ENCODE assay signal across 1 cellular context in the genomic region with DNA sequence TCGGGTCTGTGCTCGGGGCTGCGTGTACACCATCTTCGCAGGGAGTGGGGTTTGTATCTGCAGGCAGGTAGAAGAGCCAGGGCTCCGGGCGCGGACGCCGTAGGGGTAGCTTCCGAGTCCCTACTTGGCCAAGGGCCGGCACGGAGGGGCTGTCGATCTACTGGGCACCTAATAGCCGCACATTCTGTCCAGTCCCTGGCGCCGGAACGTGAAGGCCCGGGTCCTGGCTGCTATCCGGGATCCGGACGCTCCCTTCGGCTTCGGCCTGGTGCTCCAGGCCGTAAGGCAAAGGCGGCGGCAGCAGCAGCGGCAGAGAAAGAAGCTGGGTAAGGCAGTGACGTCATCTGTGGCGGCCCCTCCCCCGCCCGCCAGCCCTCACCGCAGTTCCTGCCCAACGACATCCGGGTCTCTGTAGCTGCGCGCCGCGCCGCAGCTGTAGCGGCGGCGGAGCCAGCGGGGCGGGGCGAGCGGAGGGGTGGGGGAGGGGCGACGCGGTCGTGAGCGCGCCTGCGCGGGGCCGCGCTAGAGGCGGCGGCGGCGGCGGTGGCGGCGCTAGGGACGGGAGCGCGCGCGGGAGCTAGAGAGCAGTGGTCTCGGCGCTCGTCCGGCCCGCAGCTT.
TF ChIP-seq lines count a peak whose summit lies in the region.

A gene (plus strand): TSS at position 525 of the 618 bp plus-strand sequence. CDS start 33,483 bp downstream, outside the sequence.

TF ChIP-seq in HEK293, 187 proteins besides CTCF, POLR2A, EP300 and RAD21 (continued from another document and continues in another):
- TF ChIP-seq ZNF394 (tag by site-specific recombination; IDR thresholded peaks at IDR 0.05; ENCODE audit: borderline replicate concordance) (peak; percentile 70; the same call in 1 of the 2 replicates), ZNF76 (tag by site-specific recombination; IDR thresholded peaks at IDR 0.05; ENCODE audit: borderline replicate concordance, low read depth) (peak; percentile 63; the same call in 1 of the 2 replicates), ZNF433 (tag by site-specific recombination; IDR thresholded peaks at IDR 0.05; ENCODE audit: low read depth) (no peak), ZNF24 (tag by site-specific recombination; IDR thresholded peaks at IDR 0.05) (0 out of 2 replicates have a peak, but pooled peaks have one; percentile 21), ZEB2 (tag by site-specific recombination; IDR thresholded peaks at IDR 0.05) (peak; percentile 53), ZNF777 (tag by site-specific recombination; IDR thresholded peaks at IDR 0.05; ENCODE audit: borderline replicate concordance) (no peak), GLIS1 (tag by site-specific recombination; IDR thresholded peaks at IDR 0.05) (0 out of 2 replicates have a peak, but pooled peaks have one; percentile 16), ZNF544 (tag by site-specific recombination; IDR thresholded peaks at IDR 0.05) (no peak), ZNF221 (tag by site-specific recombination; IDR thresholded peaks at IDR 0.05; ENCODE audit: borderline replicate concordance) (no peak), ZNF114 (tag by site-specific recombination; IDR thresholded peaks at IDR 0.05) (no peak), ZNF2 (tag by site-specific recombination; IDR thresholded peaks at IDR 0.05) (peak; percentile 55; the same call in 1 of the 2 replicates), PRDM1 (tag by site-specific recombination; IDR thresholded peaks at IDR 0.05) (no peak), ZNF174 (tag by site-specific recombination; IDR thresholded peaks at IDR 0.05) (no peak), KLF9 (tag by site-specific recombination; IDR thresholded peaks at IDR 0.05; ENCODE audit: low read depth) (peak; percentile 63), ZNF248 (tag by site-specific recombination; IDR thresholded peaks at IDR 0.05) (no peak), ZNF530 (tag by site-specific recombination; IDR thresholded peaks at IDR 0.05; ENCODE audit: low read depth) (no peak), KLF10 (tag by site-specific recombination; IDR thresholded peaks at IDR 0.05) (no peak; the same call in 1 of the 2 replicates), ZXDB (tag by site-specific recombination; IDR thresholded peaks at IDR 0.05) (peak; percentile 57; the same call in 1 of the 2 replicates), ZNF664 (tag by site-specific recombination; IDR thresholded peaks at IDR 0.05) (no peak), KLF1 (tag by site-specific recombination; IDR thresholded peaks at IDR 0.05) (0 out of 2 replicates have a peak, but pooled peaks have one; percentile 12), KLF16 (tag by site-specific recombination; IDR thresholded peaks at IDR 0.05) (peak; percentile 47; the same call in 1 of the 2 replicates), ZSCAN16 (tag by site-specific recombination; IDR thresholded peaks at IDR 0.05) (no peak), HOXC10 (CRISPR knock-in tag; IDR thresholded peaks at IDR 0.05) (no peak), IKZF3 (tag by site-specific recombination; IDR thresholded peaks at IDR 0.05) (no peak), ZNF521 (tag by site-specific recombination; IDR thresholded peaks at IDR 0.05) (no peak), ZNF37A (tag by site-specific recombination; IDR thresholded peaks at IDR 0.05) (no peak), ZBTB8A (tag by site-specific recombination; IDR thresholded peaks at IDR 0.05) (no peak), ZNF202 (tag by site-specific recombination; IDR thresholded peaks at IDR 0.05; ENCODE audit: borderline replicate concordance) (no peak), ZIC2 (tag by site-specific recombination; IDR thresholded peaks at IDR 0.05) (0 out of 2 replicates have a peak, but pooled peaks have one; percentile 6), ZNF426 (tag by site-specific recombination; IDR thresholded peaks at IDR 0.05) (no peak), TCF7L2 (IDR thresholded peaks at IDR 0.05; ENCODE audit: borderline replicate concordance, low read depth, low read length) (no peak), ZFP69B (tag by site-specific recombination; IDR thresholded peaks at IDR 0.05) (0 out of 2 replicates have a peak, but pooled peaks have one; percentile 19), ZNF223 (tag by site-specific recombination; IDR thresholded peaks at IDR 0.05) (no peak), ZNF501 (tag by site-specific recombination; IDR thresholded peaks at IDR 0.05) (peak; percentile 66; the same call in 1 of the 2 replicates), ZNF175 (tag by site-specific recombination; IDR thresholded peaks at IDR 0.05) (no peak), SP2 (tag by site-specific recombination; IDR thresholded peaks at IDR 0.05) (peak; percentile 74), BCL11B (tag by site-specific recombination; IDR thresholded peaks at IDR 0.05; ENCODE audit: low read depth) (no peak), MZF1 (tag by site-specific recombination; IDR thresholded peaks at IDR 0.05; ENCODE audit: borderline replicate concordance) (no peak; the same call in 1 of the 2 replicates), ZFP3 (tag by site-specific recombination; IDR thresholded peaks at IDR 0.05; ENCODE audit: low read depth) (no peak), ZNF423 (tag by site-specific recombination; IDR thresholded peaks at IDR 0.05) (no peak), ZNF600 (tag by site-specific recombination; IDR thresholded peaks at IDR 0.05) (peak; percentile 29; the same call in 1 of the 2 replicates)
- TF ChIP-seq, protein P1, sequence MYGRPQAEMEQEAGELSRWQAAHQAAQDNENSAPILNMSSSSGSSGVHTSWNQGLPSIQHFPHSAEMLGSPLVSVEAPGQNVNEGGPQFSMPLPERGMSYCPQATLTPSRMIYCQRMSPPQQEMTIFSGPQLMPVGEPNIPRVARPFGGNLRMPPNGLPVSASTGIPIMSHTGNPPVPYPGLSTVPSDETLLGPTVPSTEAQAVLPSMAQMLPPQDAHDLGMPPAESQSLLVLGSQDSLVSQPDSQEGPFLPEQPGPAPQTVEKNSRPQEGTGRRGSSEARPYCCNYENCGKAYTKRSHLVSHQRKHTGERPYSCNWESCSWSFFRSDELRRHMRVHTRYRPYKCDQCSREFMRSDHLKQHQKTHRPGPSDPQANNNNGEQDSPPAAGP (tag by site-specific recombination; IDR thresholded peaks at IDR 0.05) = peak; percentile 42; the same call in 1 of the 2 replicates
- TF ChIP-seq, protein P2, sequence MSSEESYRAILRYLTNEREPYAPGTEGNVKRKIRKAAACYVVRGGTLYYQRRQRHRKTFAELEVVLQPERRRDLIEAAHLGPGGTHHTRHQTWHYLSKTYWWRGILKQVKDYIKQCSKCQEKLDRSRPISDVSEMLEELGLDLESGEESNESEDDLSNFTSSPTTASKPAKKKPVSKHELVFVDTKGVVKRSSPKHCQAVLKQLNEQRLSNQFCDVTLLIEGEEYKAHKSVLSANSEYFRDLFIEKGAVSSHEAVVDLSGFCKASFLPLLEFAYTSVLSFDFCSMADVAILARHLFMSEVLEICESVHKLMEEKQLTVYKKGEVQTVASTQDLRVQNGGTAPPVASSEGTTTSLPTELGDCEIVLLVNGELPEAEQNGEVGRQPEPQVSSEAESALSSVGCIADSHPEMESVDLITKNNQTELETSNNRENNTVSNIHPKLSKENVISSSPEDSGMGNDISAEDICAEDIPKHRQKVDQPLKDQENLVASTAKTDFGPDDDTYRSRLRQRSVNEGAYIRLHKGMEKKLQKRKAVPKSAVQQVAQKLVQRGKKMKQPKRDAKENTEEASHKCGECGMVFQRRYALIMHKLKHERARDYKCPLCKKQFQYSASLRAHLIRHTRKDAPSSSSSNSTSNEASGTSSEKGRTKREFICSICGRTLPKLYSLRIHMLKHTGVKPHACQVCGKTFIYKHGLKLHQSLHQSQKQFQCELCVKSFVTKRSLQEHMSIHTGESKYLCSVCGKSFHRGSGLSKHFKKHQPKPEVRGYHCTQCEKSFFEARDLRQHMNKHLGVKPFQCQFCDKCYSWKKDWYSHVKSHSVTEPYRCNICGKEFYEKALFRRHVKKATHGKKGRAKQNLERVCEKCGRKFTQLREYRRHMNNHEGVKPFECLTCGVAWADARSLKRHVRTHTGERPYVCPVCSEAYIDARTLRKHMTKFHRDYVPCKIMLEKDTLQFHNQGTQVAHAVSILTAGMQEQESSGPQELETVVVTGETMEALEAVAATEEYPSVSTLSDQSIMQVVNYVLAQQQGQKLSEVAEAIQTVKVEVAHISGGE (tag by site-specific recombination; conservative IDR thresholded peaks at IDR 0.05; ENCODE audit: low read depth) = peak; percentile 51; the same call in 1 of the 2 replicates
- TF ChIP-seq, protein P3, sequence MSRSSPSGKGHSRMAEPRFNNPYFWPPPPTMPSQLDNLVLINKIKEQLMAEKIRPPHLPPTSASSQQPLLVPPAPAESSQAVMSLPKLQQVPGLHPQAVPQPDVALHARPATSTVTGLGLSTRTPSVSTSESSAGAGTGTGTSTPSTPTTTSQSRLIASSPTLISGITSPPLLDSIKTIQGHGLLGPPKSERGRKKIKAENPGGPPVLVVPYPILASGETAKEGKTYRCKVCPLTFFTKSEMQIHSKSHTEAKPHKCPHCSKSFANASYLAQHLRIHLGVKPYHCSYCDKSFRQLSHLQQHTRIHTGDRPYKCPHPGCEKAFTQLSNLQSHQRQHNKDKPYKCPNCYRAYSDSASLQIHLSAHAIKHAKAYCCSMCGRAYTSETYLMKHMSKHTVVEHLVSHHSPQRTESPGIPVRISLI (tag by site-specific recombination; IDR thresholded peaks at IDR 0.05) = no peak
- TF ChIP-seq, protein P4, sequence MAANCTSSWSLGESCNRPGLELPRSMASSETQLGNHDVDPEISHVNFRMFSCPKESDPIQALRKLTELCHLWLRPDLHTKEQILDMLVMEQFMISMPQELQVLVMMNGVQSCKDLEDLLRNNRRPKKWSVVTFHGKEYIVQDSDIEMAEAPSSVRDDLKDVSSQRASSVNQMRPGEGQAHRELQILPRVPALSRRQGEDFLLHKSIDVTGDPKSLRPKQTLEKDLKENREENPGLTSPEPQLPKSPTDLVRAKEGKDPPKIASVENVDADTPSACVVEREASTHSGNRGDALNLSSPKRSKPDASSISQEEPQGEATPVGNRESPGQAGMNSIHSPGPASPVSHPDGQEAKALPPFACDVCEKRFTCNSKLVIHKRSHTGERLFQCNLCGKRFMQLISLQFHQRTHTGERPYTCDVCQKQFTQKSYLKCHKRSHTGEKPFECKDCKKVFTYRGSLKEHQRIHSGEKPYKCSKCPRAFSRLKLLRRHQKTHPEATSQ (tag by site-specific recombination; IDR thresholded peaks at IDR 0.05) = no peak
- TF ChIP-seq, protein P5, sequence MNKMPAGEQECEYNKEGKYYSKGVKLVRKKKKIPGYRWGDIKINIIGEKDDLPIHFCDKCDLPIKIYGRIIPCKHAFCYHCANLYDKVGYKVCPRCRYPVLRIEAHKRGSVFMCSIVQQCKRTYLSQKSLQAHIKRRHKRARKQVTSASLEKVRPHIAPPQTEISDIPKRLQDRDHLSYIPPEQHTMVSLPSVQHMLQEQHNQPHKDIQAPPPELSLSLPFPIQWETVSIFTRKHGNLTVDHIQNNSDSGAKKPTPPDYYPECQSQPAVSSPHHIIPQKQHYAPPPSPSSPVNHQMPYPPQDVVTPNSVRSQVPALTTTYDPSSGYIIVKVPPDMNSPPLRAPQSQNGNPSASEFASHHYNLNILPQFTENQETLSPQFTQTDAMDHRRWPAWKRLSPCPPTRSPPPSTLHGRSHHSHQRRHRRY (tag by site-specific recombination; IDR thresholded peaks at IDR 0.05) = no peak
- TF ChIP-seq, protein P6, sequence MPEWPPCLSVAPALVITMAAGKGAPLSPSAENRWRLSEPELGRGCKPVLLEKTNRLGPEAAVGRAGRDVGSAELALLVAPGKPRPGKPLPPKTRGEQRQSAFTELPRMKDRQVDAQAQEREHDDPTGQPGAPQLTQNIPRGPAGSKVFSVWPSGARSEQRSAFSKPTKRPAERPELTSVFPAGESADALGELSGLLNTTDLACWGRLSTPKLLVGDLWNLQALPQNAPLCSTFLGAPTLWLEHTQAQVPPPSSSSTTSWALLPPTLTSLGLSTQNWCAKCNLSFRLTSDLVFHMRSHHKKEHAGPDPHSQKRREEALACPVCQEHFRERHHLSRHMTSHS (tag by site-specific recombination; IDR thresholded peaks at IDR 0.05) = no peak
- TF ChIP-seq, protein P7, sequence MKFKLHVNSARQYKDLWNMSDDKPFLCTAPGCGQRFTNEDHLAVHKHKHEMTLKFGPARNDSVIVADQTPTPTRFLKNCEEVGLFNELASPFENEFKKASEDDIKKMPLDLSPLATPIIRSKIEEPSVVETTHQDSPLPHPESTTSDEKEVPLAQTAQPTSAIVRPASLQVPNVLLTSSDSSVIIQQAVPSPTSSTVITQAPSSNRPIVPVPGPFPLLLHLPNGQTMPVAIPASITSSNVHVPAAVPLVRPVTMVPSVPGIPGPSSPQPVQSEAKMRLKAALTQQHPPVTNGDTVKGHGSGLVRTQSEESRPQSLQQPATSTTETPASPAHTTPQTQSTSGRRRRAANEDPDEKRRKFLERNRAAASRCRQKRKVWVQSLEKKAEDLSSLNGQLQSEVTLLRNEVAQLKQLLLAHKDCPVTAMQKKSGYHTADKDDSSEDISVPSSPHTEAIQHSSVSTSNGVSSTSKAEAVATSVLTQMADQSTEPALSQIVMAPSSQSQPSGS (tag by site-specific recombination; IDR thresholded peaks at IDR 0.05; ENCODE audit: low read depth) = peak; percentile 99
- TF ChIP-seq, protein P8, sequence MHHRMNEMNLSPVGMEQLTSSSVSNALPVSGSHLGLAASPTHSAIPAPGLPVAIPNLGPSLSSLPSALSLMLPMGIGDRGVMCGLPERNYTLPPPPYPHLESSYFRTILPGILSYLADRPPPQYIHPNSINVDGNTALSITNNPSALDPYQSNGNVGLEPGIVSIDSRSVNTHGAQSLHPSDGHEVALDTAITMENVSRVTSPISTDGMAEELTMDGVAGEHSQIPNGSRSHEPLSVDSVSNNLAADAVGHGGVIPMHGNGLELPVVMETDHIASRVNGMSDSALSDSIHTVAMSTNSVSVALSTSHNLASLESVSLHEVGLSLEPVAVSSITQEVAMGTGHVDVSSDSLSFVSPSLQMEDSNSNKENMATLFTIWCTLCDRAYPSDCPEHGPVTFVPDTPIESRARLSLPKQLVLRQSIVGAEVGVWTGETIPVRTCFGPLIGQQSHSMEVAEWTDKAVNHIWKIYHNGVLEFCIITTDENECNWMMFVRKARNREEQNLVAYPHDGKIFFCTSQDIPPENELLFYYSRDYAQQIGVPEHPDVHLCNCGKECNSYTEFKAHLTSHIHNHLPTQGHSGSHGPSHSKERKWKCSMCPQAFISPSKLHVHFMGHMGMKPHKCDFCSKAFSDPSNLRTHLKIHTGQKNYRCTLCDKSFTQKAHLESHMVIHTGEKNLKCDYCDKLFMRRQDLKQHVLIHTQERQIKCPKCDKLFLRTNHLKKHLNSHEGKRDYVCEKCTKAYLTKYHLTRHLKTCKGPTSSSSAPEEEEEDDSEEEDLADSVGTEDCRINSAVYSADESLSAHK (tag by site-specific recombination; IDR thresholded peaks at IDR 0.05) = peak; percentile 36; the same call in 1 of the 2 replicates
- TF ChIP-seq, protein P9, sequence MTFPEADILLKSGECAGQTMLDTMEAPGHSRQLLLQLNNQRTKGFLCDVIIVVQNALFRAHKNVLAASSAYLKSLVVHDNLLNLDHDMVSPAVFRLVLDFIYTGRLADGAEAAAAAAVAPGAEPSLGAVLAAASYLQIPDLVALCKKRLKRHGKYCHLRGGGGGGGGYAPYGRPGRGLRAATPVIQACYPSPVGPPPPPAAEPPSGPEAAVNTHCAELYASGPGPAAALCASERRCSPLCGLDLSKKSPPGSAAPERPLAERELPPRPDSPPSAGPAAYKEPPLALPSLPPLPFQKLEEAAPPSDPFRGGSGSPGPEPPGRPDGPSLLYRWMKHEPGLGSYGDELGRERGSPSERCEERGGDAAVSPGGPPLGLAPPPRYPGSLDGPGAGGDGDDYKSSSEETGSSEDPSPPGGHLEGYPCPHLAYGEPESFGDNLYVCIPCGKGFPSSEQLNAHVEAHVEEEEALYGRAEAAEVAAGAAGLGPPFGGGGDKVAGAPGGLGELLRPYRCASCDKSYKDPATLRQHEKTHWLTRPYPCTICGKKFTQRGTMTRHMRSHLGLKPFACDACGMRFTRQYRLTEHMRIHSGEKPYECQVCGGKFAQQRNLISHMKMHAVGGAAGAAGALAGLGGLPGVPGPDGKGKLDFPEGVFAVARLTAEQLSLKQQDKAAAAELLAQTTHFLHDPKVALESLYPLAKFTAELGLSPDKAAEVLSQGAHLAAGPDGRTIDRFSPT (tag by site-specific recombination; IDR thresholded peaks at IDR 0.05) = peak; percentile 91
